Comparison of ENCODE assay signal across 19 cellular contexts in genomic region chr3:171428892-171429291, GRCh38.
"Had no signal": no experiment of that assay in that cellular context is flagged by ENCODE, and none has a peak within 500 bp of the region (broad histone marks: within the 10 kb centered on the region; RNA-seq: fewer than 3 reads in every experiment).

No MANE protein-coding gene starts in this region.

- DNase-seq: activated CD4-positive, alpha-beta T cell treated with anti-CD3 and anti-CD28 coated beads, Interleukin-2, amount 10 ng/mL, durations not matched to agents 24 days and 14 days; activated effector memory CD4-positive, alpha-beta T cell treated with anti-CD3 and anti-CD28 coated beads, Interleukin-2, amount 50 U/mL, for 16 hours; activated naive CD4-positive, alpha-beta T cell treated with anti-CD3 and anti-CD28 coated beads, Interleukin-2, amount 50 U/mL, for 16 hours; activated naive CD8-positive, alpha-beta T cell treated with anti-CD3 and anti-CD28 coated beads, Interleukin-2, amount 50 U/mL, for 24 hours; activated T-cell treated with anti-CD3 and anti-CD28 coated beads for 4 hours; cerebellar nuclear complex; cortex of kidney; left ventricle myocardium superior; mammary epithelial cell; nephron progenitor cell; occipital lobe; right lobe of liver; small intestine; stimulated activated CD4-positive, alpha-beta T cell treated with anti-CD3 and anti-CD28 coated beads, Interleukin-15, amount 100 ng/mL, for 24 hours; upper lobe of left lung had no signal

- ATAC-seq: activated CD8-positive, alpha-beta T cell treated with anti-CD3 and anti-CD28 coated beads for 36 hours; activated naive CD8-positive, alpha-beta T cell treated with anti-CD3 and anti-CD28 coated beads, Interleukin-2, amount 50 U/mL, for 24 hours; left ventricle myocardium superior; right lobe of liver; stimulated activated memory B cell treated with anti-CD40 and anti-IgM and Interleukin-4, amounts not matched to agents 10 μg/mL and 1 μg/mL and 100 μg/mL, for 72 hours had no signal

- H3K27me3 ChIP-seq: right lobe of liver, upper lobe of left lung had no signal

- H3K4me3 ChIP-seq: right lobe of liver, thoracic aorta, upper lobe of left lung had no signal

- H3K27ac ChIP-seq: epithelial cell of prostate, right lobe of liver, thoracic aorta, upper lobe of left lung had no signal

- H3K9me3 ChIP-seq: right lobe of liver, thoracic aorta, upper lobe of left lung had no signal

- H3K4me1 ChIP-seq: right lobe of liver, upper lobe of left lung had no signal

- H3K36me3 ChIP-seq: right lobe of liver, thoracic aorta, upper lobe of left lung had no signal
